ENCODE assay signal across 19 cellular contexts in genomic region chr19:46134527-46134926, GRCh38. TPM values are rescaled to one million over a fixed set of nuclear protein-coding genes. Genes with fewer than 3 reads are reported as not detected.
A peak's percentile ranks its signal among the peaks of the same experiment; 100 is the strongest.
DNase-seq lines count a peak whose midpoint lies in the region; ATAC-seq and TF ChIP-seq lines count a peak whose summit lies in the region.
"Had no signal": no experiment of that assay in that cellular context is flagged by ENCODE, and none has a peak within 500 bp of the region (broad histone marks: within the 10 kb centered on the region; RNA-seq: fewer than 3 reads in every experiment).

No MANE protein-coding gene starts in this region.

- H3K4me1 ChIP-seq in HUES6 (ENCODE audit: control insufficient read depth, insufficient read depth, low read length) (peaks cover 22% of the 10 kb centered on the region), hepatocyte (ENCODE audit: insufficient read depth) (peaks cover 17% of the 10 kb centered on the region)
- H3K4me1 ChIP-seq: Peyer's patch had no signal

- H3K9me3 ChIP-seq in HUES6 (ENCODE audit: control insufficient read depth, insufficient read depth, low read depth, low read length): peaks cover 20% of the 10 kb centered on the region
- H3K9me3 ChIP-seq in hepatocyte (ENCODE audit: low read depth): no peaks in the 10 kb centered on the region
- H3K9me3 ChIP-seq: Peyer's patch had no signal

- in situ Hi-C loops in astrocyte of the spinal cord (cut with HindIII; ENCODE audit: low sequenced_read_pairs): no loop called here

- no peak for ATAC-seq in HG03565 (IDR thresholded peaks at IDR 0.05; ENCODE audit: unreplicated experiment)

- H3K27ac ChIP-seq in HUES6 (ENCODE audit: low read depth, low read length) (peak overlapping the region; percentile 97; the same call in 1 of the 2 replicates), hepatocyte (peak overlapping the region; percentile 90)

- no peak overlapping the region for H3K9ac ChIP-seq in HUES6 (ENCODE audit: low read length)

- no peaks in the 10 kb centered on the region for H3K79me2 ChIP-seq in hepatocyte

- H3K9me2 ChIP-seq in hepatocyte (replicated peaks; ENCODE audit: insufficient read depth): no peaks in the 10 kb centered on the region

- DNase-seq in A172 (ENCODE audit: low spot score) (peak; percentile 30), astrocyte of the spinal cord (ENCODE audit: low read depth, low spot score) (peak; percentile 15), hepatocyte (ENCODE audit: low spot score) (no peak), DMS 273 (lab: John Stamatoyannopoulos, UW; ENCODE audit: unreplicated experiment) (no peak), NCI-H1417 treated with DMSO at 0.1 percent for 48 hours (lab: John Stamatoyannopoulos, UW) (no peak)
- no peak for DNase-seq in activated CD4-positive, alpha-beta T cell treated with anti-CD3 and anti-CD28 coated beads, Interleukin-2, amount 50 U/mL, for 1 hour
- DNase-seq: activated gamma-delta T cell treated with Interleukin-2 at 50 U/mL for 16 hours, AML-193, DND-41, NCI-H524 treated with DMSO at 0.1 percent for 48 hours, Peyer's patch, T1000 had no signal

- TF ChIP-seq CTCF in astrocyte of the spinal cord (IDR thresholded peaks at IDR 0.05; ENCODE audit: low read depth, low read length) (no peak), hepatocyte (IDR thresholded peaks at IDR 0.05; ENCODE audit: poor library complexity) (no peak)

- H2AFZ ChIP-seq in hepatocyte: no peak overlapping the region

- H3K4me3 ChIP-seq in HUES6 (ENCODE audit: low read depth, low read length): no peak overlapping the region
- no peak overlapping the region for H3K4me3 ChIP-seq in astrocyte of the spinal cord (ENCODE audit: low read depth, low read length)
- H3K4me3 ChIP-seq in hepatocyte: no peak overlapping the region
- H3K4me3 ChIP-seq: Peyer's patch had no signal

- H3K27me3 ChIP-seq in HUES6 (ENCODE audit: control insufficient read depth, insufficient read depth, low read length) (no peaks in the 10 kb centered on the region), hepatocyte (no peaks in the 10 kb centered on the region)
- H3K27me3 ChIP-seq: Peyer's patch had no signal

- H3K36me3 ChIP-seq in HUES6 (ENCODE audit: control insufficient read depth, insufficient read depth, low read length) (no peaks in the 10 kb centered on the region), hepatocyte (replicated peaks; ENCODE audit: insufficient read depth, low read depth) (no peaks in the 10 kb centered on the region)
- H3K36me3 ChIP-seq: Peyer's patch had no signal

- no peaks in the 10 kb centered on the region for H4K20me1 ChIP-seq in hepatocyte (ENCODE audit: insufficient read depth, poor library complexity, severe bottlenecking)

- no peak overlapping the region for H3K4me2 ChIP-seq in hepatocyte

RNA-seq across cellular contexts. Expression of gene IGFL3, which starts 10.0 kb away (rescaled TPM):
- 0.53 TPM in 1 of 2 replicates, not detected in the other for total RNA-seq in A172 (2014; rRNA removed; shearing (Covaris generic))
- total RNA-seq in hepatocyte: 2.1 and 2.6 TPM in 2 replicates
- polyA plus RNA-seq in hepatocyte: 4.7 and 5.5 TPM in 2 replicates
- total RNA-seq: cerebellum, M059J, mesenteric fat pad, Peyer's patch, progenitor cell of endocrine pancreas had no signal
- polyA plus RNA-seq: esophagus had no signal

RNA-seq across cellular contexts. Expression of gene IGFL2, which starts 13.5 kb away (rescaled TPM):
- total RNA-seq in A172 (2014; rRNA removed; shearing (Covaris generic)): not detected in 2 replicates
- total RNA-seq in hepatocyte: 12.9 and 15.2 TPM in 2 replicates
- 17.2 and 22.9 TPM in 2 replicates for polyA plus RNA-seq in hepatocyte
- total RNA-seq: M059J, mesenteric fat pad, Peyer's patch, progenitor cell of endocrine pancreas had no signal

Comparison
In these comparisons a context has a peak if more than half of its experiments do, and no peak if none do; other contexts are left out.
1. DNase-seq: peak in A172 (single experiment) and astrocyte of the spinal cord (single experiment); none in hepatocyte (single experiment), DMS 273 (single experiment), NCI-H1417 treated with DMSO at 0.1 percent for 48 hours (single experiment) and activated CD4-positive, alpha-beta T cell treated with anti-CD3 and anti-CD28 coated beads, Interleukin-2, amount 50 U/mL, for 1 hour (single experiment).
2. RNA of gene IGFL2, which starts 13.5 kb away (total RNA-seq): 12.9 to 15.2 TPM in hepatocyte; not detected in A172; every median in the first group is over 10 times any median in the second.